In genomic region chr20:3744806-3745685, GRCh38 we compare ENCODE assay signal across 9 cellular contexts. TPM values are rescaled to one million over a fixed set of nuclear protein-coding genes. Genes with fewer than 3 reads are reported as not detected.
DNase-seq lines count a peak whose midpoint lies in the region; ATAC-seq, FAIRE-seq and TF ChIP-seq lines count a peak whose summit lies in the region.
"Had no signal": no experiment of that assay in that cellular context is flagged by ENCODE, and none has a peak within 500 bp of the region (broad histone marks: within the 10 kb centered on the region; RNA-seq: fewer than 3 reads in every experiment).

No MANE protein-coding gene starts in this region.

- H3K4me2 ChIP-seq in A549, result peak overlapping the region; percentile 71

- no peaks in the 10 kb centered on the region for H3K27me3 ChIP-seq in adrenal gland

- H3K9me3 Mint-ChIP-seq in immature natural killer cell, result no peaks in the 10 kb centered on the region

- TF ChIP-seq POLR2A in A549 (IDR thresholded peaks at IDR 0.05; ENCODE audit: low read length) (no peak), adrenal gland (IDR thresholded peaks at IDR 0.05) (no peak)

- ATAC-seq in A549, result peak; percentile 62 to 77
- no peak for ATAC-seq in GM19455 (IDR thresholded peaks at IDR 0.05; ENCODE audit: unreplicated experiment)
- no peak for ATAC-seq in GM18517 (IDR thresholded peaks at IDR 0.05; ENCODE audit: unreplicated experiment)

- 39% methylated on average over 31 of the region's 45 CpGs for WGBS in A549 (ENCODE audit: missing lambda C conversion rate)
- WGBS in adrenal gland, 4 donors, result 33 to 36% (median 35%) methylated on average over 33 to 45 of the region's 45 CpGs

- TF ChIP-seq EP300 in A549 (IDR thresholded peaks at IDR 0.05), result no peak

- H3K27ac ChIP-seq in A549 (peak overlapping the region; percentile 64 to 75), adrenal gland (no peak overlapping the region)

- H3K27me3 Mint-ChIP-seq in immature natural killer cell (ENCODE audit: low read depth in 3 of 3), result peaks cover 1 to 8% (median 2%) of the 10 kb centered on the region in 3 donors

- peaks cover 9 to 14% of the 10 kb centered on the region in 2 donors for H3K4me1 Mint-ChIP-seq in immature natural killer cell

- no peak for TF ChIP-seq RAD21 in A549 (conservative IDR thresholded peaks at IDR 0.05 in 1 of 2, IDR thresholded peaks at IDR 0.05 in 1 of 2)

- DNase-seq in A549 (ENCODE audit: low read depth in 1 of 2, low spot score in 1 of 2) (peak; percentile 94 to 95), HUDEP-2 (lab: John Stamatoyannopoulos, UW; ENCODE audit: unreplicated experiment in 76 of 76) (peak in 57 of 76 experiments; percentile 3 to 79 (median 39)), T-helper 1 cell (peak; percentile 58 to 72 (median 70)), adrenal gland (peak; percentile 67 to 90 (median 80)), immature natural killer cell (peak; percentile 66 to 73 (median 73))
- peak; percentile 50 for DNase-seq in stimulated activated CD8-positive, alpha-beta memory T cell treated with anti-CD3 and anti-CD28 coated beads, Interleukin-12 subunit alpha, Interleukin-12 subunit beta, amount 100 ng/mL, for 24 hours (ENCODE audit: extremely low read depth)

- CTCF ChIA-PET in A549 (lab: Yijun Ruan, JAX), result interaction anchor here (1.1 to 72.1 kb wide), 7 partner anchors 3 to 182 kb away, joined by 5 to 2233 read pairs (median 169); partner anchors contain the start of genes ADAM33, ADISSP, CENPB and GFRA4

- no peaks in the 10 kb centered on the region for H3K36me3 ChIP-seq in adrenal gland (replicated peaks in 1 of 2)

- H3K4me3 ChIP-seq in A549, result peak overlapping the region; percentile 44
- peak overlapping the region in 1 of 4 donors; percentile 3 for H3K4me3 ChIP-seq in adrenal gland

- POLR2A ChIA-PET in A549 (lab: Yijun Ruan, JAX), result interaction anchor here (0.6 to 1.5 kb wide), 8 partner anchors 18 to 896 kb away, joined by 3 to 11 read pairs (median 3); partner anchors contain the start of genes ADISSP, CENPB and SPEF1

- no peak for TF ChIP-seq CTCF in A549 (IDR thresholded peaks at IDR 0.05)
- no peak for TF ChIP-seq CTCF in adrenal gland (IDR thresholded peaks at IDR 0.05)

- intact Hi-C loops in adrenal gland (cut with DNase I), result no loop called here

- FAIRE-seq in A549 (lab: Jason Lieb, UNC), result no peak
- FAIRE-seq: endometrium had no signal

- peak overlapping the region in 2 of 6 donors; percentile 16 to 40 for H3K27ac Mint-ChIP-seq in immature natural killer cell

- H3K4me1 ChIP-seq in A549 (peaks cover 4% of the 10 kb centered on the region; the same call in 1 of the 3 replicates), adrenal gland (replicated peaks in 1 of 2) (no peaks in the 10 kb centered on the region)

- no peaks in the 10 kb centered on the region for H3K9me3 ChIP-seq in A549
- H3K9me3 ChIP-seq in adrenal gland (replicated peaks in 1 of 3), result no peaks in the 10 kb centered on the region

- H3K36me3 Mint-ChIP-seq in immature natural killer cell, result no peaks in the 10 kb centered on the region

- H3K4me3 Mint-ChIP-seq in immature natural killer cell, result peak overlapping the region; percentile 61 to 82 (median 72)

TF ChIP-seq in A549, 52 proteins besides CTCF, POLR2A, EP300 and RAD21:
- TF ChIP-seq MAX (IDR thresholded peaks at IDR 0.05), result peak; percentile 68
- no peak for TF ChIP-seq PBX3 (IDR thresholded peaks at IDR 0.05)
- TF ChIP-seq FOSL2 (IDR thresholded peaks at IDR 0.05), result no peak
- peak; percentile 76 for TF ChIP-seq FOSL2 (CRISPR knock-in tag; IDR thresholded peaks at IDR 0.05)
- no peak for TF ChIP-seq CEBPB (IDR thresholded peaks at IDR 0.05)
- TF ChIP-seq ZC3H11A (IDR thresholded peaks at IDR 0.05), result no peak
- TF ChIP-seq EHMT2 (IDR thresholded peaks at IDR 0.05; ENCODE audit: low read depth), result no peak
- peak; percentile 18; the same call in 1 of the 2 replicates for TF ChIP-seq PHF8 (IDR thresholded peaks at IDR 0.05; ENCODE audit: borderline replicate concordance, low read depth)

RNA-seq across cellular contexts. Expression of gene HSPA12B, which starts 12.6 kb away (rescaled TPM):
- polyA plus RNA-seq in A549 (2011; rRNA removed) (0.25 and 0.37 TPM in 2 replicates), A549 (2017; fragmentation: RNase III; extraction: RNeasy Plus Mini Kit Qiagen cat#74134 plus additional on column Dnase treatment) (1.1 to 1.6 TPM (median 1.2 TPM) in 3 replicates), adrenal gland (10 to 100 TPM in 1 of 3 donors, 1 to 10 TPM in 2; 1.5 to 10.9 (median 9.1) TPM), immature natural killer cell (under 1 TPM in 1 of 3 donors, not detected in 2; 0.53 TPM)
- polyA plus RNA-seq in A549 (2012; cell fraction: cytosol; rRNA removed), result 0.62 and 0.78 TPM in 2 replicates
- polyA plus RNA-seq in A549 (2012; cell fraction: nucleus; rRNA removed), result 1.0 and 1.4 TPM in 2 replicates
- polyA minus RNA-seq in A549 (2011; rRNA and poly(A)+ RNA removed), result 0.49 and 0.50 TPM in 2 replicates
- 1 to 10 TPM; 3.4 to 9.3 (median 5.5) TPM for total RNA-seq in adrenal gland

RNA-seq across cellular contexts. Expression of gene ADISSP, which starts 22.5 kb away (rescaled TPM):
- polyA plus RNA-seq in A549 (2011; rRNA removed), result 43.9 and 44.0 TPM in 2 replicates
- 162 and 207 TPM in 2 replicates for polyA plus RNA-seq in A549 (2012; cell fraction: cytosol; rRNA removed)
- 139 and 182 TPM in 2 replicates for polyA plus RNA-seq in A549 (2012; cell fraction: nucleus; rRNA removed)
- polyA plus RNA-seq in A549 (2017; fragmentation: RNase III; extraction: RNeasy Plus Mini Kit Qiagen cat#74134 plus additional on column Dnase treatment), result 93.2 to 104 TPM (median 95.2 TPM) in 3 replicates
- polyA minus RNA-seq in A549 (2011; rRNA and poly(A)+ RNA removed), result 49.7 and 55.6 TPM in 2 replicates
- total RNA-seq in adrenal gland, result 10 to 100 TPM; 17.6 to 31.5 (median 23.9) TPM
- 10 to 100 TPM in 2 of 3 donors, 1 to 10 TPM in 1; 4.4 to 42.1 (median 24.4) TPM for polyA plus RNA-seq in adrenal gland
- 10 to 100 TPM; 16.4 to 27.5 (median 16.6) TPM for polyA plus RNA-seq in immature natural killer cell

RNA-seq across cellular contexts. Expression of gene SIGLEC1, which starts 32.6 kb away (rescaled TPM):
- polyA plus RNA-seq in A549 (2011; rRNA removed) (0.01 TPM in 1 of 2 replicates, not detected in the other), A549 (2017; fragmentation: RNase III; extraction: RNeasy Plus Mini Kit Qiagen cat#74134 plus additional on column Dnase treatment) (not detected in 3 replicates), adrenal gland (10 to 100 TPM in 2 of 3 donors, 1 to 10 TPM in 1; 4.8 to 46.4 (median 25.7) TPM), immature natural killer cell (under 1 TPM in 1 of 3 donors, not detected in 2; 0.13 TPM)
- polyA plus RNA-seq in A549 (2012; cell fraction: cytosol; rRNA removed), result under 0.01 TPM in 1 of 2 replicates, not detected in the other
- polyA plus RNA-seq in A549 (2012; cell fraction: nucleus; rRNA removed), result 0.04 and 0.05 TPM in 2 replicates
- not detected in 2 replicates for polyA minus RNA-seq in A549 (2011; rRNA and poly(A)+ RNA removed)
- total RNA-seq in adrenal gland, result 10 to 100 TPM; 17.3 to 47.2 (median 34.9) TPM

RNA-seq across cellular contexts. Expression of gene SPEF1, which starts 36.2 kb away (rescaled TPM):
- 0.41 and 0.46 TPM in 2 replicates for polyA plus RNA-seq in A549 (2011; rRNA removed)
- polyA plus RNA-seq in A549 (2012; cell fraction: cytosol; rRNA removed), result 1.1 and 1.2 TPM in 2 replicates
- polyA plus RNA-seq in A549 (2012; cell fraction: nucleus; rRNA removed), result 4.2 and 4.5 TPM in 2 replicates
- polyA plus RNA-seq in A549 (2017; fragmentation: RNase III; extraction: RNeasy Plus Mini Kit Qiagen cat#74134 plus additional on column Dnase treatment), result 0.89 to 1.4 TPM (median 1.3 TPM) in 3 replicates
- 0.15 and 0.21 TPM in 2 replicates for polyA minus RNA-seq in A549 (2011; rRNA and poly(A)+ RNA removed)
- total RNA-seq in adrenal gland, result 1 to 10 TPM in 1 of 8 donors, under 1 TPM in 6, not detected in 1; 0.14 to 1.4 (median 0.26) TPM
- under 1 TPM in 2 of 3 donors, not detected in 1; 0.40 to 0.81 TPM for polyA plus RNA-seq in adrenal gland
- polyA plus RNA-seq in immature natural killer cell, result not detected

RNA-seq across cellular contexts. Expression of gene CENPB, which starts 41.5 kb away (rescaled TPM):
- polyA plus RNA-seq in A549 (2011; rRNA removed) (35.9 and 42.6 TPM in 2 replicates), A549 (2017; fragmentation: RNase III; extraction: RNeasy Plus Mini Kit Qiagen cat#74134 plus additional on column Dnase treatment) (93.1 to 107 TPM (median 106 TPM) in 3 replicates), adrenal gland (10 to 100 TPM; 25.8 to 54.8 (median 41.8) TPM), immature natural killer cell (1 to 10 TPM; 1.0 to 1.7 (median 1.1) TPM)
- polyA plus RNA-seq in A549 (2012; cell fraction: cytosol; rRNA removed), result 57.6 and 77.1 TPM in 2 replicates
- polyA plus RNA-seq in A549 (2012; cell fraction: nucleus; rRNA removed), result 55.5 and 78.2 TPM in 2 replicates
- polyA minus RNA-seq in A549 (2011; rRNA and poly(A)+ RNA removed), result 49.1 and 52.8 TPM in 2 replicates
- 100 to 1,000 TPM in 4 of 8 donors, 10 to 100 TPM in 4; 54.4 to 112 (median 102) TPM for total RNA-seq in adrenal gland

Comparison
In these comparisons a context has a peak if more than half of its experiments do, and no peak if none do; other contexts are left out.
1. ATAC-seq: peak in A549 (2 of 2); none in GM19455 (single experiment) and GM18517 (single experiment).
2. DNase-seq: peak in every context shown above with its lines; median percentile 94 in A549; 80 in adrenal gland; 73 in immature natural killer cell; 70 in T-helper 1 cell; 50 in stimulated activated CD8-positive, alpha-beta memory T cell treated with anti-CD3 and anti-CD28 coated beads, Interleukin-12 subunit alpha, Interleukin-12 subunit beta, amount 100 ng/mL, for 24 hours; 39 in HUDEP-2.
3. H3K27ac ChIP-seq: peak in A549 (2 of 2); none in adrenal gland (0 of 5).
4. RNA of gene SIGLEC1, which starts 32.6 kb away (polyA plus RNA-seq): 4.8 to 46.4 TPM in adrenal gland; under 0.01 to 0.05 TPM in A549 and 0.13 TPM in immature natural killer cell; every median in the first group is over 4 times any median in the second.